ENCODE assay signal across 7 cellular contexts in the genomic region with DNA sequence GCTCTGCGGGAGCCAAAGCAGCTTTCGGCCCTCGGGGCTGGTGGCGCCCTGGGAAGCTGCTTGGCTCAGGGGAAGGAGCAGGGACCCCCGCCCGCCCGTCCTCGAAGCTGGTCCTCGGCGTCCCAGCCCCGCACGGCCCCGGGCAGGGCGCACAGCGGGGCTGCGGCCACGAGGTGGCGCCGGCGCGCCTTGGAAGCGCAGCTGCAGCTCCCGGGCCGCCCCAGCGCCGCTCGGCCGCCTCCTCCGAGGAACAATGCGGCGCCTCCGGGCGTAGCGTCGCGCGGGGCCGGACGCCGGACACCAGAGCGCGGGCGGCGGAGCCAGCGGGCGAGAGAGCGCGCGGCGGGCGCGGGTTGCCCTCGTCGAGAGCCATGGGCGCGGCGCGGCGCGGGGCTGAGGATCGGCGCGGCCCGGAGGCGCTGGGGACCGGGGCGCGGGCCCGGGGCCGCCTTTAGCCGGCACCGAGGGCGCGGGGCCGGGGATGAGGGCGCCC. TPM values are rescaled to one million over a fixed set of nuclear protein-coding genes. Genes with fewer than 3 reads are reported as not detected.
DNase-seq lines count a peak whose midpoint lies in the region; ATAC-seq and TF ChIP-seq lines count a peak whose summit lies in the region.

A gene with protein sequence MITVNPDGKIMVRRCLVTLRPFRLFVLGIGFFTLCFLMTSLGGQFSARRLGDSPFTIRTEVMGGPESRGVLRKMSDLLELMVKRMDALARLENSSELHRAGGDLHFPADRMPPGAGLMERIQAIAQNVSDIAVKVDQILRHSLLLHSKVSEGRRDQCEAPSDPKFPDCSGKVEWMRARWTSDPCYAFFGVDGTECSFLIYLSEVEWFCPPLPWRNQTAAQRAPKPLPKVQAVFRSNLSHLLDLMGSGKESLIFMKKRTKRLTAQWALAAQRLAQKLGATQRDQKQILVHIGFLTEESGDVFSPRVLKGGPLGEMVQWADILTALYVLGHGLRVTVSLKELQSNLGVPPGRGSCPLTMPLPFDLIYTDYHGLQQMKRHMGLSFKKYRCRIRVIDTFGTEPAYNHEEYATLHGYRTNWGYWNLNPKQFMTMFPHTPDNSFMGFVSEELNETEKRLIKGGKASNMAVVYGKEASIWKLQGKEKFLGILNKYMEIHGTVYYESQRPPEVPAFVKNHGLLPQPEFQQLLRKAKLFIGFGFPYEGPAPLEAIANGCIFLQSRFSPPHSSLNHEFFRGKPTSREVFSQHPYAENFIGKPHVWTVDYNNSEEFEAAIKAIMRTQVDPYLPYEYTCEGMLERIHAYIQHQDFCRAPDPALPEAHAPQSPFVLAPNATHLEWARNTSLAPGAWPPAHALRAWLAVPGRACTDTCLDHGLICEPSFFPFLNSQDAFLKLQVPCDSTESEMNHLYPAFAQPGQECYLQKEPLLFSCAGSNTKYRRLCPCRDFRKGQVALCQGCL (plus strand): TSS at position 229 of the 493 bp plus-strand sequence. CDS start 626 bp downstream, outside the sequence.

- peak within 1 kb of the TSS; percentile 66 for H3K4me3 Mint-ChIP-seq in activated T-cell treated with anti-CD3 and anti-CD28 coated beads, Interleukin-2, amount 50 U/mL, for 4 hours
- H3K4me3 Mint-ChIP-seq in naive thymus-derived CD8-positive, alpha-beta T cell, result peak within 1 kb of the TSS; percentile 71 to 89 (median 81)

- no peaks in the 10 kb centered on the region for H3K36me3 Mint-ChIP-seq in activated T-cell treated with anti-CD3 and anti-CD28 coated beads, Interleukin-2, amount 50 U/mL, for 4 hours (ENCODE audit: insufficient read depth)
- H3K36me3 Mint-ChIP-seq in naive thymus-derived CD8-positive, alpha-beta T cell, result peaks cover 0 to 2% (median 0%) of the 10 kb centered on the region in 3 donors

- no peaks in the 10 kb centered on the region for H3K9me3 Mint-ChIP-seq in activated T-cell treated with anti-CD3 and anti-CD28 coated beads, Interleukin-2, amount 50 U/mL, for 4 hours
- H3K9me3 Mint-ChIP-seq in naive thymus-derived CD8-positive, alpha-beta T cell, result no peaks in the 10 kb centered on the region

- WGBS in esophagus muscularis mucosa, result no CpG with 5 or more reads among the region's 76 CpGs

- H3K27ac Mint-ChIP-seq in naive thymus-derived CD8-positive, alpha-beta T cell, result peak within 1 kb of the TSS in 6 of 10 donors; percentile 24 to 90 (median 60)

- TF ChIP-seq EP300 in esophagus muscularis mucosa (IDR thresholded peaks at IDR 0.05), result no peak

- peaks cover 5% of the 10 kb centered on the region for H3K36me3 ChIP-seq in NT2/D1 (ENCODE audit: insufficient read depth, insufficient read length, low read length)
- H3K36me3 ChIP-seq in esophagus muscularis mucosa, result no peaks in the 10 kb centered on the region

- TF ChIP-seq POLR2A in esophagus muscularis mucosa (IDR thresholded peaks at IDR 0.05; ENCODE audit: low read depth), result no peak

- ATAC-seq in HG03439 (IDR thresholded peaks at IDR 0.05; ENCODE audit: unreplicated experiment), result peak; percentile 68
- peak; percentile 97 for ATAC-seq in activated T-cell treated with anti-CD3 and anti-CD28 coated beads, Interleukin-2, amount 50 U/mL, for 4 hours
- peak; percentile 92 to 97 for ATAC-seq in naive thymus-derived CD8-positive, alpha-beta T cell

- intact Hi-C loops in esophagus muscularis mucosa (cut with DNase I), result loop anchor here (2.0 to 5.0 kb wide), 2 partner anchors 189 to 379 kb away; no protein-coding TSS in a partner anchor

- H3K4me1 ChIP-seq in NT2/D1 (ENCODE audit: insufficient read depth, insufficient read length) (peaks cover 20% of the 10 kb centered on the region), esophagus muscularis mucosa (peaks cover 12 to 30% (median 26%) of the 10 kb centered on the region in 4 donors)

- H3K27ac ChIP-seq in esophagus muscularis mucosa (replicated peaks in 1 of 4), result no peak within 1 kb of the TSS

- peaks cover 8% of the 10 kb centered on the region for H3K4me1 Mint-ChIP-seq in activated T-cell treated with anti-CD3 and anti-CD28 coated beads, Interleukin-2, amount 50 U/mL, for 4 hours (ENCODE audit: low read depth)
- H3K4me1 Mint-ChIP-seq in naive thymus-derived CD8-positive, alpha-beta T cell, result peaks cover 4 to 16% (median 14%) of the 10 kb centered on the region in 4 donors

- H3K27me3 ChIP-seq in NT2/D1 (ENCODE audit: insufficient read depth, insufficient read length), result peaks cover 14% of the 10 kb centered on the region
- H3K27me3 ChIP-seq in esophagus muscularis mucosa, result peaks cover 5 to 88% (median 32%) of the 10 kb centered on the region in 4 donors

- H3K27me3 Mint-ChIP-seq in activated T-cell treated with anti-CD3 and anti-CD28 coated beads, Interleukin-2, amount 50 U/mL, for 4 hours (ENCODE audit: low read depth), result peaks cover 35% of the 10 kb centered on the region
- peaks cover 5 to 30% (median 21%) of the 10 kb centered on the region in 5 donors for H3K27me3 Mint-ChIP-seq in naive thymus-derived CD8-positive, alpha-beta T cell

- H3K9ac ChIP-seq in NT2/D1 (ENCODE audit: insufficient read length, low read depth), result peak within 1 kb of the TSS; percentile 84

- POLR2A ChIA-PET in naive thymus-derived CD8-positive, alpha-beta T cell (lab: Charles Lee), result interaction anchor here (0.7 to 2.1 kb wide), 4 partner anchors 155 to 829 kb away, joined by 3 to 8 read pairs (median 4); no protein-coding TSS in a partner anchor

- DNase-seq in NT2/D1 (ENCODE audit: low read depth, low spot score), result peak; percentile 77
- peak; percentile 74 for DNase-seq in activated T-cell treated with anti-CD3 and anti-CD28 coated beads, Interleukin-2, amount 50 U/mL, for 4 hours
- DNase-seq in esophagus muscularis mucosa (ENCODE audit: extremely low spot score), result no peak
- peak; percentile 56 to 87 (median 78) for DNase-seq in naive thymus-derived CD8-positive, alpha-beta T cell
- DNase-seq in stimulated activated CD8-positive, alpha-beta memory T cell treated with anti-CD3 and anti-CD28 coated beads, Interleukin-7, amount 100 ng/mL, for 48 hours (ENCODE audit: extremely low read depth in 1 of 2, low read depth in 1 of 2), result peak; percentile 36 to 45

- TF ChIP-seq CTCF in GM12874 (IDR thresholded peaks at IDR 0.05; ENCODE audit: insufficient read depth, low read depth, low read length) (peak; percentile 90), esophagus muscularis mucosa (IDR thresholded peaks at IDR 0.05) (peak; percentile 89 to 92 (median 90))

- H3K9me3 ChIP-seq in NT2/D1 (ENCODE audit: insufficient read depth, low read length), result no peaks in the 10 kb centered on the region
- no peaks in the 10 kb centered on the region for H3K9me3 ChIP-seq in esophagus muscularis mucosa

- peak within 1 kb of the TSS; percentile 61 for H3K4me3 ChIP-seq in NT2/D1 (ENCODE audit: insufficient read length, low read depth)
- peak within 1 kb of the TSS; percentile 44 to 63 (median 48) for H3K4me3 ChIP-seq in esophagus muscularis mucosa

RNA-seq across cellular contexts. Expression of the gene that starts here (rescaled TPM):
- total RNA-seq in activated T-cell treated with anti-CD3 and anti-CD28 coated beads, Interleukin-2, amount 50 U/mL, for 4 hours, result under 1 TPM; 0.18 to 0.41 (median 0.21) TPM
- 1 to 10 TPM in 1 of 4 donors, under 1 TPM in 3; under 0.01 to 1.7 (median 0.43) TPM for total RNA-seq in esophagus muscularis mucosa
- 1 to 10 TPM; 1.7 to 2.0 TPM for total RNA-seq in naive thymus-derived CD8-positive, alpha-beta T cell
- not detected for polyA plus RNA-seq in naive thymus-derived CD8-positive, alpha-beta T cell

Comparison
In these comparisons a context has a peak if more than half of its experiments do, and no peak if none do; other contexts are left out.
1. Peak in DNase-seq and ATAC-seq in activated T-cell treated with anti-CD3 and anti-CD28 coated beads, Interleukin-2, amount 50 U/mL, for 4 hours; RNA of the gene not detected or under 1 TPM.